Comparison of ENCODE assay signal across 25 cellular contexts in genomic region chr17:70374496-70374895, GRCh38.
"Had no signal": no experiment of that assay in that cellular context is flagged by ENCODE, and none has a peak within 500 bp of the region (broad histone marks: within the 10 kb centered on the region; RNA-seq: fewer than 3 reads in every experiment).

No MANE protein-coding gene starts in this region.

- H3K4me1 ChIP-seq: colonic mucosa, esophagus muscularis mucosa, esophagus squamous epithelium, foreskin keratinocyte, gastroesophageal sphincter, heart left ventricle had no signal

- ATAC-seq: effector memory CD8-positive, alpha-beta T cell; esophagus mucosa; foreskin keratinocyte; gastrocnemius medialis; gastroesophageal sphincter; heart left ventricle; heart right ventricle had no signal

- H3K9me3 ChIP-seq: colonic mucosa, esophagus muscularis mucosa, esophagus squamous epithelium, gastrocnemius medialis, gastroesophageal sphincter, heart left ventricle had no signal

- H3K27me3 ChIP-seq: colonic mucosa, dorsolateral prefrontal cortex, esophagus muscularis mucosa, esophagus squamous epithelium, foreskin keratinocyte, gastrocnemius medialis, gastroesophageal sphincter, heart left ventricle, heart right ventricle had no signal

- H3K4me3 ChIP-seq: colonic mucosa, coronary artery, dorsolateral prefrontal cortex, esophagus muscularis mucosa, esophagus squamous epithelium, gastrocnemius medialis, gastroesophageal sphincter, heart left ventricle, heart right ventricle had no signal

- H3K27ac Mint-ChIP-seq: dendritic cell treated with granulocyte-macrophage colony-stimulating factor and Interleukin-4, amounts not matched to agents 40 ng/mL and 50 ng/mL, for 4 days; effector memory CD8-positive, alpha-beta T cell; endodermal cell had no signal

- H3K9me3 Mint-ChIP-seq: dendritic cell treated with granulocyte-macrophage colony-stimulating factor and Interleukin-4, amounts not matched to agents 40 ng/mL and 50 ng/mL, for 4 days had no signal

- DNase-seq: colonic mucosa; cortex of kidney; dermis blood vessel endothelial cell; dorsolateral prefrontal cortex; effector CD4-positive, alpha-beta T cell; effector CD8-positive, alpha-beta T cell; effector memory CD4-positive, alpha-beta T cell; effector memory CD8-positive, alpha-beta T cell; endodermal cell; erythroblast; esophagus squamous epithelium; foreskin fibroblast; foreskin keratinocyte; foreskin melanocyte; gastrocnemius medialis; glutamatergic neuron; head of caudate nucleus; heart left ventricle; heart right ventricle had no signal

- H3K4me3 Mint-ChIP-seq: dendritic cell treated with granulocyte-macrophage colony-stimulating factor and Interleukin-4, amounts not matched to agents 40 ng/mL and 50 ng/mL, for 4 days; effector memory CD8-positive, alpha-beta T cell; endodermal cell had no signal

- H3K27ac ChIP-seq: colonic mucosa, coronary artery, dorsolateral prefrontal cortex, epithelial cell of prostate, esophagus muscularis mucosa, esophagus squamous epithelium, foreskin keratinocyte, gastrocnemius medialis, gastroesophageal sphincter, heart left ventricle, heart right ventricle had no signal

- H3K36me3 ChIP-seq: colonic mucosa, esophagus muscularis mucosa, esophagus squamous epithelium, gastrocnemius medialis, gastroesophageal sphincter, heart left ventricle, heart right ventricle had no signal

- H3K27me3 Mint-ChIP-seq: dendritic cell treated with granulocyte-macrophage colony-stimulating factor and Interleukin-4, amounts not matched to agents 40 ng/mL and 50 ng/mL, for 4 days; effector memory CD8-positive, alpha-beta T cell had no signal
